Comparison of ENCODE assay signal across 1 cellular context in genomic region chr7:151782256-151782597, GRCh38.
A peak's percentile ranks its signal among the peaks of the same experiment; 100 is the strongest.
TF ChIP-seq lines count a peak whose summit lies in the region.

No MANE protein-coding gene starts in this region.

TF ChIP-seq in K562, 482 proteins besides CTCF, POLR2A, EP300 and RAD21:
- TF ChIP-seq ZNF512 (tag; IDR thresholded peaks at IDR 0.05) = peak; percentile 63; the same call in 1 of the 2 replicates
